In the genomic region with DNA sequence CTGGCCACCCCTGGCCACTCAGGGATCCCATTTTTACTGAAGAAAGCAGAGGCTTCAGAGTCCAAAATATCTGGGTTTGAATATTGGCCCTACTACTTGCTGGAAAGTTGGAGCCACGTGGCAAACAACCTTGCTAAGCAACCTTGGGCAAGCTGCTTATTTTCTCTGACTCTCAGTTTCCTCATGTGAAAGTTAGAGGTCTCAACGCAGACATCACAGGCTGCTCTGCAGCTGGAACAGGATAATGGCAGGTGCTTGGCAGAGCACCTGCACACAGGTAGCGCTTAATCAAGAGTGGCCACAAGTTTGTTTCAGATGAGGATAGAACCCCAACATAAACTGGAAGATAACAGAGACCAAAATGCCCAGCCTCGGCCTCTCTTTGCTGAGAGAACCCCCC, we compare ENCODE assay signal across 1 cellular context.
TF ChIP-seq lines count a peak whose summit lies in the region.

No MANE protein-coding gene starts in this region.

TF ChIP-seq in GM12878, 131 proteins besides CTCF, POLR2A, EP300 and RAD21:
- TF ChIP-seq, protein P1, sequence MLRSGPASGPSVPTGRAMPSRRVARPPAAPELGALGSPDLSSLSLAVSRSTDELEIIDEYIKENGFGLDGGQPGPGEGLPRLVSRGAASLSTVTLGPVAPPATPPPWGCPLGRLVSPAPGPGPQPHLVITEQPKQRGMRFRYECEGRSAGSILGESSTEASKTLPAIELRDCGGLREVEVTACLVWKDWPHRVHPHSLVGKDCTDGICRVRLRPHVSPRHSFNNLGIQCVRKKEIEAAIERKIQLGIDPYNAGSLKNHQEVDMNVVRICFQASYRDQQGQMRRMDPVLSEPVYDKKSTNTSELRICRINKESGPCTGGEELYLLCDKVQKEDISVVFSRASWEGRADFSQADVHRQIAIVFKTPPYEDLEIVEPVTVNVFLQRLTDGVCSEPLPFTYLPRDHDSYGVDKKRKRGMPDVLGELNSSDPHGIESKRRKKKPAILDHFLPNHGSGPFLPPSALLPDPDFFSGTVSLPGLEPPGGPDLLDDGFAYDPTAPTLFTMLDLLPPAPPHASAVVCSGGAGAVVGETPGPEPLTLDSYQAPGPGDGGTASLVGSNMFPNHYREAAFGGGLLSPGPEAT (IDR thresholded peaks at IDR 0.05; ENCODE audit: low read depth): no peak
- 0 out of 2 replicates have a peak, but pooled peaks have one; percentile 5 for TF ChIP-seq TCF12 (IDR thresholded peaks at IDR 0.05; ENCODE audit: low read depth, low read length)
